Comparison of ENCODE assay signal across 9 cellular contexts in genomic region chr1:161531986-161532875, GRCh38. TPM values are rescaled to one million over a fixed set of nuclear protein-coding genes. Genes with fewer than 3 reads are reported as not detected.
DNase-seq lines count a peak whose midpoint lies in the region; ATAC-seq, FAIRE-seq and TF ChIP-seq lines count a peak whose summit lies in the region.
"Had no signal": no experiment of that assay in that cellular context is flagged by ENCODE, and none has a peak within 500 bp of the region (broad histone marks: within the 10 kb centered on the region; RNA-seq: fewer than 3 reads in every experiment).

No MANE protein-coding gene starts in this region.

- no peak for ATAC-seq in thoracic aorta (ENCODE audit: insufficient number of reproducible peaks, low FRiP score, low read depth)
- ATAC-seq in activated naive CD4-positive, alpha-beta T cell treated with anti-CD3 and anti-CD28 coated beads, Interleukin-2, amount 50 U/mL, for 72 hours: no peak

- peaks cover 2% of the 10 kb centered on the region for H3K27me3 Mint-ChIP-seq in activated T-cell treated with anti-CD3 and anti-CD28 coated beads, Interleukin-2, amount 50 U/mL, for 24 hours
- peaks cover 2% of the 10 kb centered on the region for H3K27me3 Mint-ChIP-seq in astrocyte (ENCODE audit: low read depth, unreplicated experiment)

- peak overlapping the region; percentile 12 for H3K4me3 Mint-ChIP-seq in activated T-cell treated with anti-CD3 and anti-CD28 coated beads, Interleukin-2, amount 50 U/mL, for 24 hours
- H3K4me3 Mint-ChIP-seq in astrocyte (ENCODE audit: unreplicated experiment): peak overlapping the region; percentile 68

- H3K9ac ChIP-seq in astrocyte (ENCODE audit: low read length) (no peak overlapping the region), kidney (ENCODE audit: low read length in 2 of 2) (no peak overlapping the region)

- intact Hi-C loops in kidney (cut with DNase I): no loop called here

- peak overlapping the region; percentile 63 for H3K4me3 ChIP-seq in astrocyte (ENCODE audit: insufficient read depth, low read depth, low read length)
- peak overlapping the region in 1 of 2 donors; percentile 2 for H3K4me3 ChIP-seq in kidney (ENCODE audit: low read length in 2 of 2)
- peak overlapping the region; percentile 80 for H3K4me3 ChIP-seq in thoracic aorta

- no peaks in the 10 kb centered on the region for H3K36me3 ChIP-seq in astrocyte (ENCODE audit: insufficient read depth, low read length)
- no peaks in the 10 kb centered on the region for H3K36me3 ChIP-seq in kidney (ENCODE audit: control insufficient read depth in 1 of 2, insufficient read depth in 2 of 2, low read length in 2 of 2)
- no peaks in the 10 kb centered on the region for H3K36me3 ChIP-seq in thoracic aorta

- no peaks in the 10 kb centered on the region for H3K27me3 ChIP-seq in astrocyte (ENCODE audit: insufficient read depth, low read length)
- no peaks in the 10 kb centered on the region for H3K27me3 ChIP-seq in thoracic aorta (replicated peaks; ENCODE audit: insufficient read depth)

- FAIRE-seq in astrocyte (lab: Jason Lieb, UNC) (no peak), kidney (lab: Jason Lieb, UNC) (no peak)

- DNase-seq in activated T-cell treated with anti-CD3 and anti-CD28 coated beads, Interleukin-2, amount 50 U/mL, for 24 hours: no peak
- DNase-seq in activated T-cell treated with anti-CD3 and anti-CD28 coated beads, Interleukin-2, amount 50 U/mL, for 48 hours: no peak
- DNase-seq in astrocyte (ENCODE audit: low read depth) (no peak), kidney (no peak), thoracic aorta (ENCODE audit: low spot score) (no peak), AML-193 (lab: John Stamatoyannopoulos, UW) (no peak), mesenteric fat pad (ENCODE audit: low spot score) (no peak)
- no peak for DNase-seq in activated naive CD4-positive, alpha-beta T cell treated with anti-CD3 and anti-CD28 coated beads, Interleukin-2, amount 50 U/mL, for 72 hours (ENCODE audit: low spot score in 2 of 2)
- DNase-seq: stimulated activated CD4-positive, alpha-beta T cell treated with anti-CD3 and anti-CD28 coated beads, Interleukin-12 subunit alpha, Interleukin-12 subunit beta, amount 100 ng/mL, for 4 hours had no signal

- peak overlapping the region; percentile 85 for H3K4me2 ChIP-seq in astrocyte (ENCODE audit: low read length)

- no peaks in the 10 kb centered on the region for H4K20me1 ChIP-seq in astrocyte (ENCODE audit: insufficient read depth, low read length)

- H3K4me1 Mint-ChIP-seq in activated T-cell treated with anti-CD3 and anti-CD28 coated beads, Interleukin-2, amount 50 U/mL, for 24 hours (ENCODE audit: low read depth): peaks cover 16% of the 10 kb centered on the region
- H3K4me1 Mint-ChIP-seq in astrocyte (ENCODE audit: low read depth, unreplicated experiment): peaks cover 5% of the 10 kb centered on the region

- H3K36me3 Mint-ChIP-seq in activated T-cell treated with anti-CD3 and anti-CD28 coated beads, Interleukin-2, amount 50 U/mL, for 24 hours (ENCODE audit: low read depth): peaks cover 7% of the 10 kb centered on the region
- H3K36me3 Mint-ChIP-seq in astrocyte (ENCODE audit: low read depth, unreplicated experiment): no peaks in the 10 kb centered on the region
- H3K36me3 Mint-ChIP-seq in activated naive CD4-positive, alpha-beta T cell treated with anti-CD3 and anti-CD28 coated beads, Interleukin-2, amount 50 U/mL, for 72 hours: peaks cover 0 to 5% of the 10 kb centered on the region in 2 donors

- H3K4me1 ChIP-seq in astrocyte (ENCODE audit: insufficient read depth, low read length) (no peaks in the 10 kb centered on the region), kidney (ENCODE audit: control insufficient read depth in 1 of 2, insufficient read depth in 1 of 2, low read depth in 1 of 2, low read length in 2 of 2) (peaks cover 0 to 7% of the 10 kb centered on the region in 2 donors), thoracic aorta (ENCODE audit: control insufficient read depth in 1 of 2, low read depth in 2 of 2) (peaks cover 11 to 29% of the 10 kb centered on the region in 2 donors)

- no peak overlapping the region for H3K27ac Mint-ChIP-seq in activated T-cell treated with anti-CD3 and anti-CD28 coated beads, Interleukin-2, amount 50 U/mL, for 24 hours
- H3K27ac Mint-ChIP-seq in astrocyte (ENCODE audit: unreplicated experiment): peak overlapping the region; percentile 53
- peak overlapping the region in 1 of 2 donors; percentile 25 for H3K27ac Mint-ChIP-seq in activated naive CD4-positive, alpha-beta T cell treated with anti-CD3 and anti-CD28 coated beads, Interleukin-2, amount 50 U/mL, for 72 hours

- peak overlapping the region; percentile 72 for H2AFZ ChIP-seq in astrocyte (ENCODE audit: low read depth, low read length)

- no peaks in the 10 kb centered on the region for H3K79me2 ChIP-seq in astrocyte (ENCODE audit: insufficient read depth, low read length)

- no peaks in the 10 kb centered on the region for H3K9me3 Mint-ChIP-seq in activated T-cell treated with anti-CD3 and anti-CD28 coated beads, Interleukin-2, amount 50 U/mL, for 24 hours
- no peaks in the 10 kb centered on the region for H3K9me3 Mint-ChIP-seq in astrocyte (ENCODE audit: unreplicated experiment)
- H3K9me3 Mint-ChIP-seq in activated naive CD4-positive, alpha-beta T cell treated with anti-CD3 and anti-CD28 coated beads, Interleukin-2, amount 50 U/mL, for 72 hours: no peaks in the 10 kb centered on the region

- H3K27ac ChIP-seq in astrocyte (ENCODE audit: low read depth, low read length): no peak overlapping the region
- H3K27ac ChIP-seq in kidney (ENCODE audit: low read depth in 2 of 2, low read length in 2 of 2): peak overlapping the region; percentile 9 to 32
- H3K27ac ChIP-seq in thoracic aorta: peak overlapping the region; percentile 55 to 88

- no peaks in the 10 kb centered on the region for H3K9me3 ChIP-seq in astrocyte (ENCODE audit: insufficient read depth, low read depth, low read length)
- H3K9me3 ChIP-seq in kidney (ENCODE audit: control insufficient read depth in 1 of 2, low read length in 2 of 2): no peaks in the 10 kb centered on the region
- H3K9me3 ChIP-seq in thoracic aorta: no peaks in the 10 kb centered on the region

- no peak for TF ChIP-seq CTCF in astrocyte (IDR thresholded peaks at IDR 0.05; ENCODE audit: insufficient read depth, low read depth, low read length)
- no peak for TF ChIP-seq CTCF in kidney (IDR thresholded peaks at IDR 0.05; ENCODE audit: borderline replicate concordance, extremely low read depth, insufficient read depth)
- no peak for TF ChIP-seq CTCF in thoracic aorta (IDR thresholded peaks at IDR 0.05)

RNA-seq across cellular contexts. Expression of gene HSPA6, which starts 7.9 kb away (rescaled TPM):
- total RNA-seq in astrocyte (0.65 and 0.68 TPM in 2 replicates), kidney (5.5 TPM), thoracic aorta (10 to 100 TPM in 1 of 2 donors, 1 to 10 TPM in 1; 7.7 to 11.9 TPM), mesenteric fat pad (6.8 TPM)
- 2.6 TPM for polyA plus RNA-seq in kidney (ENCODE audit: insufficient read depth, low read depth, low replicate concordance)
- under 1 TPM; 0.31 to 0.61 TPM for total RNA-seq in activated naive CD4-positive, alpha-beta T cell treated with anti-CD3 and anti-CD28 coated beads, Interleukin-2, amount 50 U/mL, for 72 hours

RNA-seq across cellular contexts. Expression of gene FCGR3A, which starts 17.4 kb away (rescaled TPM):
- total RNA-seq in astrocyte: not detected in 2 replicates
- total RNA-seq in kidney: 41.7 TPM
- 12.2 TPM for polyA plus RNA-seq in kidney (ENCODE audit: insufficient read depth, low read depth, low replicate concordance)
- total RNA-seq in thoracic aorta: 10 to 100 TPM; 41.2 to 46.8 TPM
- total RNA-seq in activated naive CD4-positive, alpha-beta T cell treated with anti-CD3 and anti-CD28 coated beads, Interleukin-2, amount 50 U/mL, for 72 hours: under 1 TPM; 0.16 to 0.59 TPM
- total RNA-seq in mesenteric fat pad: 117 TPM

RNA-seq across cellular contexts. Expression of gene FCGR2A, which starts 27.0 kb away (rescaled TPM):
- total RNA-seq in astrocyte (not detected in 2 replicates), kidney (47.4 TPM), thoracic aorta (100 to 1,000 TPM; 113 to 169 TPM), mesenteric fat pad (161 TPM)
- 13.1 TPM for polyA plus RNA-seq in kidney (ENCODE audit: insufficient read depth, low read depth, low replicate concordance)
- under 1 TPM in 1 of 2 donors, not detected in 1; 0.49 TPM for total RNA-seq in activated naive CD4-positive, alpha-beta T cell treated with anti-CD3 and anti-CD28 coated beads, Interleukin-2, amount 50 U/mL, for 72 hours

Comparison
In these comparisons a context has a peak if more than half of its experiments do, and no peak if none do; other contexts are left out.
1. RNA of gene FCGR3A, which starts 17.4 kb away (total RNA-seq): 117 TPM in mesenteric fat pad (single experiment), 41.2 to 46.8 TPM in thoracic aorta and 41.7 TPM in kidney (single experiment); 0.16 to 0.59 TPM in activated naive CD4-positive, alpha-beta T cell treated with anti-CD3 and anti-CD28 coated beads, Interleukin-2, amount 50 U/mL, for 72 hours and not detected in astrocyte; every median in the first group is over 10 times any median in the second.
2. RNA of gene FCGR2A, which starts 27.0 kb away (total RNA-seq): 113 to 169 TPM in thoracic aorta, 161 TPM in mesenteric fat pad (single experiment) and 47.4 TPM in kidney (single experiment); 0.49 TPM in activated naive CD4-positive, alpha-beta T cell treated with anti-CD3 and anti-CD28 coated beads, Interleukin-2, amount 50 U/mL, for 72 hours and not detected in astrocyte; every median in the first group is over 10 times any median in the second.